In the genomic region with DNA sequence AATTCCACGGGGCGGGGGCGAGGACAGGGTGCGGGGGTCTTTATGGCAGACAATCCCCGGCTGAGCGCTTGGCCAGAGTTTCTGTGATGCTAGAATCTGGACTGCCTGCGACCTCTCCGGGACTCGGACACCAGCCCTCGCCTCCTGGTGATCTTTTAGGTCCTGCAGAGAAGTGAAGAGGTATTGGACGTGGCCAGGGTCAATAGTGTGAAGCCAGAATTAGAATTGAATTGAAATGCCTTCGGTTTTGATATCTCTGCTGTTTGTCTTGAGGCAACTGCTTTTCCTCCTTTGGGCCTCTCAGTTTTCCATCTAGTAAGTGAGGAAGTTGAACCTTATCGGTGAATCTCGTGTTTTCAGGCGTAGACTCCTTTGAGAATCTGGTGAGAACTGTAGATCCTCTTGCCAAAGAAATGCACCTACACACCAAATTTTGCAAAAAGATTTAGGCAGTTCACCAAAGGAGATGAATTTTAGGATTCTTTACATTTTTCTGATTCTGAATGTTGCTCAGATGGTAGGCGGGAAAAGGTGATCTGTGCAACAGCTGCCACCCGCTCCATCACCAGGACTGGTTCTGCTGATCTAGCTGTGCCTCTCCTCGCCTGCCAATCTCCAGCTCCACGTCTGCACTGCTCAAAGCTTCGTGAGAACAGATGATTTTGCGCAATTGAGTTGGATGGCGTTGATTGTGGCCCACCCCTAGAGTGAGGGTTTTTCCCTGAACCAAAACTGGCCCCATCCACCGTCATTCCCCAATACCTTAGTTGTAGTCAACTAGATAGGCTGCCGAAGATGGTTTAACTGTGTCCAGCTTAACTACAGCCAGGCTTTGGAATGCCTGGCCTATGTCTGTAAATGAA, we compare ENCODE assay signal across 1 cellular context.
TF ChIP-seq lines count a peak whose summit lies in the region.

No MANE protein-coding gene starts in this region.

TF ChIP-seq in GM12878, 131 proteins besides CTCF, POLR2A, EP300 and RAD21:
- TF ChIP-seq YY1 (IDR thresholded peaks at IDR 0.05; ENCODE audit: low read depth, low read length), result 0 out of 2 replicates have a peak, but pooled peaks have one; percentile 2
- 0 out of 2 replicates have a peak, but pooled peaks have one; percentile 46 for TF ChIP-seq ATF7 (IDR thresholded peaks at IDR 0.05; ENCODE audit: low read depth)
- TF ChIP-seq, protein P1, sequence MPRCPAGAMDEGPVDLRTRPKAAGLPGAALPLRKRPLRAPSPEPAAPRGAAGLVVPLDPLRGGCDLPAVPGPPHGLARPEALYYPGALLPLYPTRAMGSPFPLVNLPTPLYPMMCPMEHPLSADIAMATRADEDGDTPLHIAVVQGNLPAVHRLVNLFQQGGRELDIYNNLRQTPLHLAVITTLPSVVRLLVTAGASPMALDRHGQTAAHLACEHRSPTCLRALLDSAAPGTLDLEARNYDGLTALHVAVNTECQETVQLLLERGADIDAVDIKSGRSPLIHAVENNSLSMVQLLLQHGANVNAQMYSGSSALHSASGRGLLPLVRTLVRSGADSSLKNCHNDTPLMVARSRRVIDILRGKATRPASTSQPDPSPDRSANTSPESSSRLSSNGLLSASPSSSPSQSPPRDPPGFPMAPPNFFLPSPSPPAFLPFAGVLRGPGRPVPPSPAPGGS (IDR thresholded peaks at IDR 0.05; ENCODE audit: borderline replicate concordance, insufficient read depth, low read depth, low read length, poor library complexity, severe bottlenecking), result no peak
- 0 out of 2 replicates have a peak, but pooled peaks have one; percentile 3 for TF ChIP-seq SMAD5 (IDR thresholded peaks at IDR 0.05; ENCODE audit: low read depth)
- TF ChIP-seq NFXL1 (IDR thresholded peaks at IDR 0.05; ENCODE audit: borderline replicate concordance), result no peak
- TF ChIP-seq, protein P2, sequence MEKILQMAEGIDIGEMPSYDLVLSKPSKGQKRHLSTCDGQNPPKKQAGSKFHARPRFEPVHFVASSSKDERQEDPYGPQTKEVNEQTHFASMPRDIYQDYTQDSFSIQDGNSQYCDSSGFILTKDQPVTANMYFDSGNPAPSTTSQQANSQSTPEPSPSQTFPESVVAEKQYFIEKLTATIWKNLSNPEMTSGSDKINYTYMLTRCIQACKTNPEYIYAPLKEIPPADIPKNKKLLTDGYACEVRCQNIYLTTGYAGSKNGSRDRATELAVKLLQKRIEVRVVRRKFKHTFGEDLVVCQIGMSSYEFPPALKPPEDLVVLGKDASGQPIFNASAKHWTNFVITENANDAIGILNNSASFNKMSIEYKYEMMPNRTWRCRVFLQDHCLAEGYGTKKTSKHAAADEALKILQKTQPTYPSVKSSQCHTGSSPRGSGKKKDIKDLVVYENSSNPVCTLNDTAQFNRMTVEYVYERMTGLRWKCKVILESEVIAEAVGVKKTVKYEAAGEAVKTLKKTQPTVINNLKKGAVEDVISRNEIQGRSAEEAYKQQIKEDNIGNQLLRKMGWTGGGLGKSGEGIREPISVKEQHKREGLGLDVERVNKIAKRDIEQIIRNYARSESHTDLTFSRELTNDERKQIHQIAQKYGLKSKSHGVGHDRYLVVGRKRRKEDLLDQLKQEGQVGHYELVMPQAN (conservative IDR thresholded peaks at IDR 0.05), result peak; percentile 42; the same call in 1 of the 2 replicates
- TF ChIP-seq, protein P3, sequence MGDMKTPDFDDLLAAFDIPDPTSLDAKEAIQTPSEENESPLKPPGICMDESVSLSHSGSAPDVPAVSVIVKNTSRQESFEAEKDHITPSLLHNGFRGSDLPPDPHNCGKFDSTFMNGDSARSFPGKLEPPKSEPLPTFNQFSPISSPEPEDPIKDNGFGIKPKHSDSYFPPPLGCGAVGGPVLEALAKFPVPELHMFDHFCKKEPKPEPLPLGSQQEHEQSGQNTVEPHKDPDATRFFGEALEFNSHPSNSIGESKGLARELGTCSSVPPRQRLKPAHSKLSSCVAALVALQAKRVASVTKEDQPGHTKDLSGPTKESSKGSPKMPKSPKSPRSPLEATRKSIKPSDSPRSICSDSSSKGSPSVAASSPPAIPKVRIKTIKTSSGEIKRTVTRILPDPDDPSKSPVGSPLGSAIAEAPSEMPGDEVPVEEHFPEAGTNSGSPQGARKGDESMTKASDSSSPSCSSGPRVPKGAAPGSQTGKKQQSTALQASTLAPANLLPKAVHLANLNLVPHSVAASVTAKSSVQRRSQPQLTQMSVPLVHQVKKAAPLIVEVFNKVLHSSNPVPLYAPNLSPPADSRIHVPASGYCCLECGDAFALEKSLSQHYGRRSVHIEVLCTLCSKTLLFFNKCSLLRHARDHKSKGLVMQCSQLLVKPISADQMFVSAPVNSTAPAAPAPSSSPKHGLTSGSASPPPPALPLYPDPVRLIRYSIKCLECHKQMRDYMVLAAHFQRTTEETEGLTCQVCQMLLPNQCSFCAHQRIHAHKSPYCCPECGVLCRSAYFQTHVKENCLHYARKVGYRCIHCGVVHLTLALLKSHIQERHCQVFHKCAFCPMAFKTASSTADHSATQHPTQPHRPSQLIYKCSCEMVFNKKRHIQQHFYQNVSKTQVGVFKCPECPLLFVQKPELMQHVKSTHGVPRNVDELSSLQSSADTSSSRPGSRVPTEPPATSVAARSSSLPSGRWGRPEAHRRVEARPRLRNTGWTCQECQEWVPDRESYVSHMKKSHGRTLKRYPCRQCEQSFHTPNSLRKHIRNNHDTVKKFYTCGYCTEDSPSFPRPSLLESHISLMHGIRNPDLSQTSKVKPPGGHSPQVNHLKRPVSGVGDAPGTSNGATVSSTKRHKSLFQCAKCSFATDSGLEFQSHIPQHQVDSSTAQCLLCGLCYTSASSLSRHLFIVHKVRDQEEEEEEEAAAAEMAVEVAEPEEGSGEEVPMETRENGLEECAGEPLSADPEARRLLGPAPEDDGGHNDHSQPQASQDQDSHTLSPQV (IDR thresholded peaks at IDR 0.05), result no peak
- TF ChIP-seq LARP7 (IDR thresholded peaks at IDR 0.05), result 0 out of 2 replicates have a peak, but pooled peaks have one; percentile 13
- TF ChIP-seq SMAD1 (IDR thresholded peaks at IDR 0.05; ENCODE audit: low read depth, partially characterized antibody), result peak; percentile 46
- 0 out of 2 replicates have a peak, but pooled peaks have one; percentile 30 for TF ChIP-seq RB1 (IDR thresholded peaks at IDR 0.05; ENCODE audit: borderline replicate concordance)
- 0 out of 2 replicates have a peak, but pooled peaks have one; percentile 44 for TF ChIP-seq ZNF207 (IDR thresholded peaks at IDR 0.05; ENCODE audit: borderline replicate concordance)
- TF ChIP-seq, protein P4, sequence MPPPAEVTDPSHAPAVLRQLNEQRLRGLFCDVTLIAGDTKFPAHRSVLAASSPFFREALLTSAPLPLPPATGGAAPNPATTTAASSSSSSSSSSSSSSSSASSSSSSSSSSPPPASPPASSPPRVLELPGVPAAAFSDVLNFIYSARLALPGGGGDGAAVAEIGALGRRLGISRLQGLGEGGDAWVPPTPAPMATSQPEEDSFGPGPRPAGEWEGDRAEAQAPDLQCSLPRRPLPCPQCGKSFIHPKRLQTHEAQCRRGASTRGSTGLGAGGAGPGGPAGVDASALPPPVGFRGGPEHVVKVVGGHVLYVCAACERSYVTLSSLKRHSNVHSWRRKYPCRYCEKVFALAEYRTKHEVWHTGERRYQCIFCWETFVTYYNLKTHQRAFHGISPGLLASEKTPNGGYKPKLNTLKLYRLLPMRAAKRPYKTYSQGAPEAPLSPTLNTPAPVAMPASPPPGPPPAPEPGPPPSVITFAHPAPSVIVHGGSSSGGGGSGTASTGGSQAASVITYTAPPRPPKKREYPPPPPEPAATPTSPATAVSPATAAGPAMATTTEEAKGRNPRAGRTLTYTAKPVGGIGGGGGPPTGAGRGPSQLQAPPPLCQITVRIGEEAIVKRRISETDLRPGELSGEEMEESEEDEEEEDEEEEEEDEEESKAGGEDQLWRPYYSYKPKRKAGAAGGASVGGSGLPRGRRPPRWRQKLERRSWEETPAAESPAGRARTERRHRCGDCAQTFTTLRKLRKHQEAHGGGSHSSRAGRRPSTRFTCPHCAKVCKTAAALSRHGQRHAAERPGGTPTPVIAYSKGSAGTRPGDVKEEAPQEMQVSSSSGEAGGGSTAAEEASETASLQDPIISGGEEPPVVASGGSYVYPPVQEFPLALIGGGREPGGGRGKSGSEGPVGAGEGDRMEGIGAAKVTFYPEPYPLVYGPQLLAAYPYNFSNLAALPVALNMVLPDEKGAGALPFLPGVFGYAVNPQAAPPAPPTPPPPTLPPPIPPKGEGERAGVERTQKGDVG (CRISPR knock-in tag; IDR thresholded peaks at IDR 0.05), result no peak
- TF ChIP-seq, protein P5, sequence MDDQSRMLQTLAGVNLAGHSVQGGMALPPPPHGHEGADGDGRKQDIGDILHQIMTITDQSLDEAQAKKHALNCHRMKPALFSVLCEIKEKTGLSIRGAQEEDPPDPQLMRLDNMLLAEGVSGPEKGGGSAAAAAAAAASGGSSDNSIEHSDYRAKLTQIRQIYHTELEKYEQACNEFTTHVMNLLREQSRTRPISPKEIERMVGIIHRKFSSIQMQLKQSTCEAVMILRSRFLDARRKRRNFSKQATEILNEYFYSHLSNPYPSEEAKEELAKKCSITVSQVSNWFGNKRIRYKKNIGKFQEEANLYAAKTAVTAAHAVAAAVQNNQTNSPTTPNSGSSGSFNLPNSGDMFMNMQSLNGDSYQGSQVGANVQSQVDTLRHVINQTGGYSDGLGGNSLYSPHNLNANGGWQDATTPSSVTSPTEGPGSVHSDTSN (IDR thresholded peaks at IDR 0.05; ENCODE audit: insufficient replicate concordance, low read depth, low read length), result no peak
- no peak for TF ChIP-seq BACH1 (IDR thresholded peaks at IDR 0.05; ENCODE audit: borderline replicate concordance)
